In genomic region chr3:30620402-30621360, GRCh38 we compare ENCODE assay signal across 12 cellular contexts. TPM values are rescaled to one million over a fixed set of nuclear protein-coding genes. Genes with fewer than 3 reads are reported as not detected.
DNase-seq lines count a peak whose midpoint lies in the region; ATAC-seq and TF ChIP-seq lines count a peak whose summit lies in the region.
"Had no signal": no experiment of that assay in that cellular context is flagged by ENCODE, and none has a peak within 500 bp of the region (broad histone marks: within the 10 kb centered on the region; RNA-seq: fewer than 3 reads in every experiment).

No MANE protein-coding gene starts in this region.

- CTCF ChIA-PET in activated CD8-positive, alpha-beta memory T cell treated with anti-CD3 and anti-CD28 coated beads, Interleukin-2, amount 10 ng/mL, durations not matched to agents 7 days and 5 days (lab: Charles Lee), result interaction anchor here (1.1 to 1.5 kb wide), 4 partner anchors 11 to 72 kb away, joined by 3 to 7 read pairs (median 4); no protein-coding TSS in a partner anchor

- ATAC-seq in activated CD8-positive, alpha-beta memory T cell treated with anti-CD3 and anti-CD28 coated beads, Interleukin-2, amount 10 ng/mL, durations not matched to agents 7 days and 5 days, result peak; percentile 71
- peak; percentile 41 for ATAC-seq in activated naive CD8-positive, alpha-beta T cell treated with anti-CD3 and anti-CD28 coated beads, Interleukin-2, amount 10 ng/mL, durations not matched to agents 7 days and 5 days (ENCODE audit: low read depth)
- ATAC-seq: GM12878 had no signal

- peak overlapping the region; percentile 95 for H3K27ac Mint-ChIP-seq in activated CD8-positive, alpha-beta memory T cell treated with anti-CD3 and anti-CD28 coated beads, Interleukin-2, amount 10 ng/mL, durations not matched to agents 7 days and 5 days
- peak overlapping the region; percentile 49 to 93 (median 91) for H3K27ac Mint-ChIP-seq in IgD-negative memory B cell
- H3K27ac Mint-ChIP-seq in activated naive CD8-positive, alpha-beta T cell treated with anti-CD3 and anti-CD28 coated beads, Interleukin-2, amount 10 ng/mL, durations not matched to agents 7 days and 5 days, result peak overlapping the region; percentile 86

- in situ Hi-C loops in GM13976 (cut with MboI; ENCODE audit: low sequenced_read_pairs, unreplicated experiment) (no loop called here), KBM-7 (cut with MboI; ENCODE audit: low pct_unique_long_range_greater_than_20kb, low sequenced_read_pairs) (no loop called here)

- peak overlapping the region; percentile 60 for H3K4me3 Mint-ChIP-seq in activated CD8-positive, alpha-beta memory T cell treated with anti-CD3 and anti-CD28 coated beads, Interleukin-2, amount 10 ng/mL, durations not matched to agents 7 days and 5 days
- H3K4me3 Mint-ChIP-seq in IgD-negative memory B cell, result peak overlapping the region; percentile 10 to 91 (median 64)
- peak overlapping the region; percentile 65 for H3K4me3 Mint-ChIP-seq in activated naive CD8-positive, alpha-beta T cell treated with anti-CD3 and anti-CD28 coated beads, Interleukin-2, amount 10 ng/mL, durations not matched to agents 7 days and 5 days

- H3K9me3 Mint-ChIP-seq in activated CD8-positive, alpha-beta memory T cell treated with anti-CD3 and anti-CD28 coated beads, Interleukin-2, amount 10 ng/mL, durations not matched to agents 7 days and 5 days (ENCODE audit: low read depth), result no peaks in the 10 kb centered on the region
- no peaks in the 10 kb centered on the region for H3K9me3 Mint-ChIP-seq in IgD-negative memory B cell
- no peaks in the 10 kb centered on the region for H3K9me3 Mint-ChIP-seq in activated naive CD8-positive, alpha-beta T cell treated with anti-CD3 and anti-CD28 coated beads, Interleukin-2, amount 10 ng/mL, durations not matched to agents 7 days and 5 days

- DNase-seq in activated CD8-positive, alpha-beta memory T cell treated with anti-CD3 and anti-CD28 coated beads, Interleukin-2, amount 10 ng/mL, durations not matched to agents 7 days and 5 days, result peak; percentile 75
- no peak for DNase-seq in activated CD8-positive, alpha-beta memory T cell treated with anti-CD3 and anti-CD28 coated beads for 24 hours
- DNase-seq in activated naive CD8-positive, alpha-beta T cell treated with anti-CD3 and anti-CD28 coated beads, Interleukin-2, amount 10 ng/mL, durations not matched to agents 7 days and 5 days, result no peak
- DNase-seq in stimulated activated CD4-positive, alpha-beta T cell treated with anti-CD3 and anti-CD28 coated beads, Interleukin-2, amount 100 ng/mL, for 4 hours (ENCODE audit: low read depth), result peak; percentile 52
- DNase-seq in GM13976 (ENCODE audit: low spot score), result no peak
- no peak for DNase-seq in KBM-7
- no peak for DNase-seq in NCI-H82 (lab: John Stamatoyannopoulos, UW)
- DNase-seq: DND-41; effector memory CD4-positive, alpha-beta T cell; NCI-H2107 had no signal

- H3K27me3 Mint-ChIP-seq in activated CD8-positive, alpha-beta memory T cell treated with anti-CD3 and anti-CD28 coated beads, Interleukin-2, amount 10 ng/mL, durations not matched to agents 7 days and 5 days, result no peaks in the 10 kb centered on the region
- no peaks in the 10 kb centered on the region for H3K27me3 Mint-ChIP-seq in IgD-negative memory B cell
- H3K27me3 Mint-ChIP-seq in activated naive CD8-positive, alpha-beta T cell treated with anti-CD3 and anti-CD28 coated beads, Interleukin-2, amount 10 ng/mL, durations not matched to agents 7 days and 5 days, result no peaks in the 10 kb centered on the region

- POLR2A ChIA-PET in activated naive CD8-positive, alpha-beta T cell treated with anti-CD3 and anti-CD28 coated beads, Interleukin-2, amount 10 ng/mL, durations not matched to agents 7 days and 5 days (lab: Charles Lee), result interaction anchor here (0.6 to 7.0 kb wide), 4 partner anchors 10 to 23 kb away, joined by 3 to 82 read pairs (median 4); partner anchors contain the start of gene TGFBR2

- peaks cover 91% of the 10 kb centered on the region for H3K4me1 Mint-ChIP-seq in activated CD8-positive, alpha-beta memory T cell treated with anti-CD3 and anti-CD28 coated beads, Interleukin-2, amount 10 ng/mL, durations not matched to agents 7 days and 5 days
- peaks cover 68 to 77% (median 77%) of the 10 kb centered on the region in 3 donors for H3K4me1 Mint-ChIP-seq in IgD-negative memory B cell
- H3K4me1 Mint-ChIP-seq in activated naive CD8-positive, alpha-beta T cell treated with anti-CD3 and anti-CD28 coated beads, Interleukin-2, amount 10 ng/mL, durations not matched to agents 7 days and 5 days, result peaks cover 86% of the 10 kb centered on the region

- H3K36me3 Mint-ChIP-seq in activated CD8-positive, alpha-beta memory T cell treated with anti-CD3 and anti-CD28 coated beads, Interleukin-2, amount 10 ng/mL, durations not matched to agents 7 days and 5 days, result peaks cover 58% of the 10 kb centered on the region
- H3K36me3 Mint-ChIP-seq in IgD-negative memory B cell, result no peaks in the 10 kb centered on the region
- H3K36me3 Mint-ChIP-seq in activated naive CD8-positive, alpha-beta T cell treated with anti-CD3 and anti-CD28 coated beads, Interleukin-2, amount 10 ng/mL, durations not matched to agents 7 days and 5 days, result peaks cover 46% of the 10 kb centered on the region

- no peak for TF ChIP-seq CTCF in GM13976 (IDR thresholded peaks at IDR 0.05; ENCODE audit: borderline replicate concordance, control extremely low read depth, extremely low read depth, insufficient read depth, missing control alignments)

RNA-seq across cellular contexts. Expression of gene TGFBR2, which starts 14.3 kb away (rescaled TPM):
- total RNA-seq in activated CD8-positive, alpha-beta memory T cell treated with anti-CD3 and anti-CD28 coated beads, Interleukin-2, amount 10 ng/mL, durations not matched to agents 7 days and 5 days, result 10 to 100 TPM; 47.3 to 50.5 TPM
- polyA plus RNA-seq in IgD-negative memory B cell, result 76.8 TPM
- total RNA-seq in activated naive CD8-positive, alpha-beta T cell treated with anti-CD3 and anti-CD28 coated beads, Interleukin-2, amount 10 ng/mL, durations not matched to agents 7 days and 5 days, result 10 to 100 TPM; 86.9 to 92.2 TPM

Comparison
In these comparisons a context has a peak if more than half of its experiments do, and no peak if none do; other contexts are left out.
1. DNase-seq: peak in activated CD8-positive, alpha-beta memory T cell treated with anti-CD3 and anti-CD28 coated beads, Interleukin-2, amount 10 ng/mL, durations not matched to agents 7 days and 5 days (single experiment) and stimulated activated CD4-positive, alpha-beta T cell treated with anti-CD3 and anti-CD28 coated beads, Interleukin-2, amount 100 ng/mL, for 4 hours (single experiment); none in activated CD8-positive, alpha-beta memory T cell treated with anti-CD3 and anti-CD28 coated beads for 24 hours (single experiment), activated naive CD8-positive, alpha-beta T cell treated with anti-CD3 and anti-CD28 coated beads, Interleukin-2, amount 10 ng/mL, durations not matched to agents 7 days and 5 days (single experiment), GM13976 (single experiment), KBM-7 (single experiment) and NCI-H82 (single experiment).
2. Peak in every context shown above with its lines, with median percentiles within 50 percentile points of each other: H3K27ac Mint-ChIP-seq and H3K4me3 Mint-ChIP-seq.